In genomic region chrX:106748377-106748776, GRCh38 we compare ENCODE assay signal across 32 cellular contexts. TPM values are rescaled to one million over a fixed set of nuclear protein-coding genes. Genes with fewer than 3 reads are reported as not detected.
"Had no signal": no experiment of that assay in that cellular context is flagged by ENCODE, and none has a peak within 500 bp of the region (broad histone marks: within the 10 kb centered on the region; RNA-seq: fewer than 3 reads in every experiment).

No MANE protein-coding gene starts in this region.

- H3K36me3 ChIP-seq: esophagus muscularis mucosa, gastroesophageal sphincter, heart right ventricle had no signal

- H3K36me3 Mint-ChIP-seq: activated CD4-positive, alpha-beta memory T cell treated with anti-CD3 and anti-CD28 coated beads for 36 hours; activated CD8-positive, alpha-beta memory T cell treated with anti-CD3 and anti-CD28 coated beads, Interleukin-2, amount 10 ng/mL, durations not matched to agents 7 days and 5 days; activated naive CD4-positive, alpha-beta T cell treated with anti-CD3 and anti-CD28 coated beads, Interleukin-2, amount 10 ng/mL, durations not matched to agents 7 days and 5 days; activated naive CD8-positive, alpha-beta T cell had no signal

- H3K9me3 ChIP-seq: body of pancreas, gastroesophageal sphincter had no signal

- H3K27me3 ChIP-seq: body of pancreas, gastroesophageal sphincter, hepatocyte had no signal

- DNase-seq: activated CD4-positive, alpha-beta memory T cell treated with anti-CD3 and anti-CD28 coated beads for 36 hours; activated CD4-positive, alpha-beta T cell treated with anti-CD3 and anti-CD28 coated beads for 36 hours; activated CD4-positive, alpha-beta T cell treated with anti-CD3 and anti-CD28 coated beads, Interleukin-2, amount 10 ng/mL, durations not matched to agents 24 days and 14 days; activated CD4-positive, CD25-positive, alpha-beta regulatory T cell; activated CD4-positive, CD25-positive, alpha-beta regulatory T cell treated with anti-CD3 and anti-CD28 coated beads, Interleukin-2, amount 50 U/mL, for 72 hours; activated CD8-positive, alpha-beta memory T cell treated with anti-CD3 and anti-CD28 coated beads, Interleukin-2, amount 10 ng/mL, durations not matched to agents 7 days and 5 days; activated CD8-positive, alpha-beta memory T cell treated with anti-CD3 and anti-CD28 coated beads, Interleukin-2, amount 50 U/mL, for 4 hours; activated CD8-positive, alpha-beta T cell treated with anti-CD3 and anti-CD28 coated beads, Interleukin-2, amount 10 ng/mL, durations not matched to agents 7 days and 5 days; activated effector memory CD4-positive, alpha-beta T cell treated with anti-CD3 and anti-CD28 coated beads, Interleukin-2, amount 50 U/mL, for 16 hours; activated naive CD4-positive, alpha-beta T cell treated with anti-CD3 and anti-CD28 coated beads, Interleukin-2, amount 10 ng/mL, durations not matched to agents 7 days and 5 days; activated T-cell treated with anti-CD3 and anti-CD28 coated beads, Interleukin-2, amount 50 U/mL, for 1 hour; activated T-cell treated with anti-CD3 and anti-CD28 coated beads, Interleukin-2, amount 50 U/mL, for 48 hours; amniotic stem cell; anterior cingulate cortex; body of pancreas; caudate nucleus; cortex of kidney; dermis blood vessel endothelial cell; effector CD4-positive, alpha-beta T cell; effector memory CD8-positive, alpha-beta T cell; erythroblast; foreskin melanocyte; heart right ventricle; T-helper 2 cell had no signal

- ATAC-seq: activated CD4-positive, alpha-beta T cell treated with anti-CD3 and anti-CD28 coated beads for 36 hours; activated CD8-positive, alpha-beta memory T cell treated with anti-CD3 and anti-CD28 coated beads, Interleukin-2, amount 10 ng/mL, durations not matched to agents 7 days and 5 days; activated CD8-positive, alpha-beta T cell treated with anti-CD3 and anti-CD28 coated beads, Interleukin-2, amount 10 ng/mL, durations not matched to agents 7 days and 5 days; body of pancreas; effector memory CD8-positive, alpha-beta T cell; gastroesophageal sphincter; heart right ventricle had no signal

- H3K4me3 Mint-ChIP-seq: activated CD4-positive, alpha-beta memory T cell treated with anti-CD3 and anti-CD28 coated beads for 36 hours; activated CD4-positive, alpha-beta T cell treated with anti-CD3 and anti-CD28 coated beads for 36 hours; activated CD4-positive, alpha-beta T cell treated with anti-CD3 and anti-CD28 coated beads, Interleukin-2, amount 10 ng/mL, durations not matched to agents 24 days and 14 days; activated CD8-positive, alpha-beta memory T cell treated with anti-CD3 and anti-CD28 coated beads, Interleukin-2, amount 10 ng/mL, durations not matched to agents 7 days and 5 days; activated CD8-positive, alpha-beta T cell treated with anti-CD3 and anti-CD28 coated beads, Interleukin-2, amount 10 ng/mL, durations not matched to agents 7 days and 5 days; activated naive CD4-positive, alpha-beta T cell treated with anti-CD3 and anti-CD28 coated beads, Interleukin-2, amount 10 ng/mL, durations not matched to agents 7 days and 5 days; activated naive CD8-positive, alpha-beta T cell; activated T-helper 1 cell treated with anti-CD3 and anti-CD28 coated beads, Interleukin-12 subunit alpha, Interleukin-12 subunit beta, Interleukin-2, Interleukin-4 antibody, amounts not matched to agents 30 ng/mL and 10 ng/mL and 1 ng/mL, durations not matched to agents 14 hours and 24 hours and 36 hours; effector memory CD8-positive, alpha-beta T cell had no signal

- H3K4me1 ChIP-seq: body of pancreas, esophagus muscularis mucosa, gastroesophageal sphincter, heart right ventricle had no signal

- H3K4me3 ChIP-seq: body of pancreas, esophagus muscularis mucosa, gastroesophageal sphincter, heart right ventricle, hepatocyte had no signal

- H2AFZ ChIP-seq: hepatocyte had no signal

- H3K27ac ChIP-seq: body of pancreas, esophagus muscularis mucosa, gastroesophageal sphincter, heart right ventricle, hepatocyte had no signal

- H3K4me2 ChIP-seq: hepatocyte had no signal

- H3K27me3 Mint-ChIP-seq: activated CD4-positive, alpha-beta T cell treated with anti-CD3 and anti-CD28 coated beads, Interleukin-2, amount 10 ng/mL, durations not matched to agents 24 days and 14 days; activated naive CD4-positive, alpha-beta T cell treated with anti-CD3 and anti-CD28 coated beads, Interleukin-2, amount 10 ng/mL, durations not matched to agents 7 days and 5 days had no signal

- H3K4me1 Mint-ChIP-seq: activated CD4-positive, alpha-beta T cell treated with anti-CD3 and anti-CD28 coated beads for 36 hours; activated CD4-positive, alpha-beta T cell treated with anti-CD3 and anti-CD28 coated beads, Interleukin-2, amount 10 ng/mL, durations not matched to agents 24 days and 14 days; activated CD8-positive, alpha-beta memory T cell treated with anti-CD3 and anti-CD28 coated beads, Interleukin-2, amount 10 ng/mL, durations not matched to agents 7 days and 5 days; activated naive CD4-positive, alpha-beta T cell treated with anti-CD3 and anti-CD28 coated beads, Interleukin-2, amount 10 ng/mL, durations not matched to agents 7 days and 5 days had no signal

- H3K27ac Mint-ChIP-seq: activated CD4-positive, alpha-beta memory T cell treated with anti-CD3 and anti-CD28 coated beads for 36 hours; activated CD4-positive, alpha-beta T cell treated with anti-CD3 and anti-CD28 coated beads for 36 hours; activated CD4-positive, alpha-beta T cell treated with anti-CD3 and anti-CD28 coated beads, Interleukin-2, amount 10 ng/mL, durations not matched to agents 24 days and 14 days; activated CD8-positive, alpha-beta memory T cell treated with anti-CD3 and anti-CD28 coated beads, Interleukin-2, amount 10 ng/mL, durations not matched to agents 7 days and 5 days; activated CD8-positive, alpha-beta T cell treated with anti-CD3 and anti-CD28 coated beads, Interleukin-2, amount 10 ng/mL, durations not matched to agents 7 days and 5 days; activated naive CD4-positive, alpha-beta T cell treated with anti-CD3 and anti-CD28 coated beads, Interleukin-2, amount 10 ng/mL, durations not matched to agents 7 days and 5 days; activated naive CD8-positive, alpha-beta T cell; activated T-helper 1 cell treated with anti-CD3 and anti-CD28 coated beads, Interleukin-12 subunit alpha, Interleukin-12 subunit beta, Interleukin-2, Interleukin-4 antibody, amounts not matched to agents 30 ng/mL and 10 ng/mL and 1 ng/mL, durations not matched to agents 14 hours and 24 hours and 36 hours; activated T-helper 2 cell treated with anti-CD3 and anti-CD28 coated beads, Interferon-gamma antibody, Interleukin-2, Interleukin-4, amounts not matched to agents 10 μg/mL and 5 μg/mL and 100 μg/mL, durations not matched to agents 14 hours and 24 hours and 36 hours; effector memory CD8-positive, alpha-beta T cell had no signal

- H3K9me3 Mint-ChIP-seq: activated CD4-positive, alpha-beta T cell treated with anti-CD3 and anti-CD28 coated beads, Interleukin-2, amount 10 ng/mL, durations not matched to agents 24 days and 14 days; activated naive CD4-positive, alpha-beta T cell treated with anti-CD3 and anti-CD28 coated beads, Interleukin-2, amount 10 ng/mL, durations not matched to agents 7 days and 5 days had no signal

RNA-seq across cellular contexts. Expression of gene RNF128, which starts 21.9 kb away (rescaled TPM):
- total RNA-seq: activated CD4-positive, alpha-beta memory T cell treated with anti-CD3 and anti-CD28 coated beads for 36 hours; activated CD4-positive, alpha-beta T cell treated with anti-CD3 and anti-CD28 coated beads for 36 hours; activated CD4-positive, alpha-beta T cell treated with anti-CD3 and anti-CD28 coated beads, Interleukin-2, amount 10 ng/mL, durations not matched to agents 24 days and 14 days; activated CD8-positive, alpha-beta memory T cell treated with anti-CD3 and anti-CD28 coated beads for 36 hours; activated CD8-positive, alpha-beta memory T cell treated with anti-CD3 and anti-CD28 coated beads, Interleukin-2, amount 10 ng/mL, durations not matched to agents 7 days and 5 days; activated CD8-positive, alpha-beta T cell treated with anti-CD3 and anti-CD28 coated beads, Interleukin-2, amount 10 ng/mL, durations not matched to agents 7 days and 5 days; activated T-helper 1 cell treated with anti-CD3 and anti-CD28 coated beads, Interleukin-12 subunit alpha, Interleukin-12 subunit beta, Interleukin-2, Interleukin-4 antibody, amounts not matched to agents 30 ng/mL and 10 ng/mL and 1 ng/mL, durations not matched to agents 14 hours and 24 hours and 36 hours; activated T-helper 2 cell treated with anti-CD3 and anti-CD28 coated beads, Interferon-gamma antibody, Interleukin-2, Interleukin-4, amounts not matched to agents 10 μg/mL and 5 μg/mL and 100 μg/mL, durations not matched to agents 14 hours and 24 hours and 36 hours; chondrocyte had no signal
